ENCODE assay signal across 20 cellular contexts in the genomic region with DNA sequence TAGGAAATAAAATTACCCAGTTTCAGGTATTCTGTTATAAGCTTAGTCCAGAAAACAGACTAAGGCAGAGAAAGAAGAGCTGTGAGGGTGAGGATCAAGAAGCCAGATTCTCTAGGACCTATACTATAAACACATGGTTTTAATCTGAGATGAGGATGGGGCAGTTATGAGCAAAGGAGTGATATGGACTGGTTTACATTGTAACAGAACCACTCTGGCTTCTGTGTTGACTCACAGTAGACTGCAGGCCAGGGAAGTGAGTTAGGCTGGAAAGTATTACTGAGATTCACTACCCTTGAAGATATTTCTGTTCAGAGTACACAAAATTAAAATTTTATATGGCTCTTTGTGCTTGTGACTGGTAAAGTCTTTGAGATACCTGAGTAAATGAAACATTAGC.
DNase-seq lines count a peak whose midpoint lies in the region; ATAC-seq and TF ChIP-seq lines count a peak whose summit lies in the region.
"Had no signal": no experiment of that assay in that cellular context is flagged by ENCODE, and none has a peak within 500 bp of the region (broad histone marks: within the 10 kb centered on the region; RNA-seq: fewer than 3 reads in every experiment).

No MANE protein-coding gene starts in this region.

- no peak overlapping the region for H3K4me3 Mint-ChIP-seq in dendritic cell treated with granulocyte-macrophage colony-stimulating factor and Interleukin-4, amounts not matched to agents 40 ng/mL and 50 ng/mL, for 4 days

- H3K4me3 ChIP-seq in AG04449 (ENCODE audit: low read depth, low read length): no peak overlapping the region
- H3K4me3 ChIP-seq in foreskin fibroblast (ENCODE audit: low read depth in 1 of 2, low read length in 2 of 2): no peak overlapping the region
- H3K4me3 ChIP-seq: BLaER1, K562, SK-N-MC had no signal

- peaks cover 10% of the 10 kb centered on the region for H3K27me3 Mint-ChIP-seq in dendritic cell treated with granulocyte-macrophage colony-stimulating factor and Interleukin-4, amounts not matched to agents 40 ng/mL and 50 ng/mL, for 4 days

- DNase-seq in AG04449 (ENCODE audit: low read depth, low spot score): peak; percentile 29
- DNase-seq in EH (ENCODE audit: low read depth): peak; percentile 63
- peak; percentile 64 to 83 for DNase-seq in foreskin fibroblast
- no peak for DNase-seq in SW 1271 (lab: John Stamatoyannopoulos, UW)
- no peak for DNase-seq in NCI-H446 treated with DMSO at 0.1 percent for 48 hours (lab: John Stamatoyannopoulos, UW)
- DNase-seq in NCI-H146 (lab: John Stamatoyannopoulos, UW): no peak
- DNase-seq: DMS79, GOT3, NCI-H1105, NCI-H1694 treated with DMSO at 0.1 percent for 48 hours, NCI-H510A, NCI-H748 treated with DMSO at 0.1 percent for 48 hours, OCI-M1, SHP77 had no signal

- H3K4me1 Mint-ChIP-seq in dendritic cell treated with granulocyte-macrophage colony-stimulating factor and Interleukin-4, amounts not matched to agents 40 ng/mL and 50 ng/mL, for 4 days (ENCODE audit: low read depth): peaks cover 41% of the 10 kb centered on the region

- intact Hi-C loops in dendritic cell treated with granulocyte-macrophage colony-stimulating factor and Interleukin-4, amounts not matched to agents 40 ng/mL and 50 ng/mL, for 4 days (cut with micrococcal nuclease): no loop called here

- H3K9me3 Mint-ChIP-seq in dendritic cell treated with granulocyte-macrophage colony-stimulating factor and Interleukin-4, amounts not matched to agents 40 ng/mL and 50 ng/mL, for 4 days: peaks cover 9% of the 10 kb centered on the region

- H3K27ac Mint-ChIP-seq in dendritic cell treated with granulocyte-macrophage colony-stimulating factor and Interleukin-4, amounts not matched to agents 40 ng/mL and 50 ng/mL, for 4 days: peak overlapping the region; percentile 16

- H3K36me3 Mint-ChIP-seq in dendritic cell treated with granulocyte-macrophage colony-stimulating factor and Interleukin-4, amounts not matched to agents 40 ng/mL and 50 ng/mL, for 4 days (ENCODE audit: low read depth): peaks cover 14% of the 10 kb centered on the region

- no peak for TF ChIP-seq CTCF in AG04449 (IDR thresholded peaks at IDR 0.05; ENCODE audit: insufficient read depth, low read length, missing control alignments)
- no peak for TF ChIP-seq CTCF in foreskin fibroblast (IDR thresholded peaks at IDR 0.05; ENCODE audit: low read depth, low read length)

- ATAC-seq in GM21381 (IDR thresholded peaks at IDR 0.05; ENCODE audit: unreplicated experiment): no peak
- ATAC-seq: HCT116, K562 had no signal

- POLR2A ChIA-PET in AG04449 (lab: Yijun Ruan, JAX): no interaction called here

- CTCF ChIA-PET in AG04449 (lab: Yijun Ruan, JAX): interaction anchor here (0.9 to 7.4 kb wide), 4 partner anchors 9 to 299 kb away, joined by 3 to 66 read pairs (median 31); partner anchors contain the start of gene CALHM5

Comparison
In these comparisons a context has a peak if more than half of its experiments do, and no peak if none do; other contexts are left out.
1. DNase-seq: peak in AG04449 (single experiment), EH (single experiment) and foreskin fibroblast (2 of 2); none in SW 1271 (0 of 2), NCI-H446 treated with DMSO at 0.1 percent for 48 hours (single experiment) and NCI-H146 (single experiment).